Comparison of ENCODE assay signal across 8 cellular contexts in the genomic region with DNA sequence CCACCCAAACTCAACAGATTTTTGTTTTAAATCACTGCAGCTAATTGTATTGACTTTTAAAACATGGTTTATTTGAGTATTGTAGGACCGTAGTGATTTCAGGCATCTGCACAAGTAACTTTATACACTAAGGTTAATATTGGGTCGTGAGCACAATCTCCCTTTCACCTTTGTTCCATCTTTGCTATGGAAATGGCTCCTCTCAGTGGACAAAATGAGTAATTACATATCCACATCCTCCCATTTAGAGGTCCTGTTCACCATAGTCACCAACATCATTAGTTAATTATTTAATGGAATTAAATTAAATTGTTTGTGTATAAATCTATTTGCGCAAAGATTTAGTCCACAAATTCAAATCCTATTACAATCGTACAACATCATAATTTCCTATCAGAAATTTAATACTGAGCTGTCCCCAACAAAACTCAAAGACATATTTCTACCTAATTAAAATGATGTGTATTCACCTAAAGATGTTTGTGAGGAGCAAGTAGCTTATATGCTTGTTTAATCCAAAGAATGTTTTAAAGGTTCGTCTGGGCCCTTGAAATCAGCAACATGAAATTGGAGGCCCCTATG.
DNase-seq lines count a peak whose midpoint lies in the region; ATAC-seq and TF ChIP-seq lines count a peak whose summit lies in the region.

No MANE protein-coding gene starts in this region.

- H3K9ac ChIP-seq in Loucy (ENCODE audit: low read depth, low read length, poor library complexity, severe bottlenecking) (no peak overlapping the region), SU-DHL-6 (ENCODE audit: low read length) (no peak overlapping the region)

- no peaks in the 10 kb centered on the region for H3K9me3 ChIP-seq in Loucy (ENCODE audit: insufficient read depth, low read depth, low read length)
- no peaks in the 10 kb centered on the region for H3K9me3 ChIP-seq in SU-DHL-6 (ENCODE audit: insufficient read depth, low read length)

- H3K79me2 ChIP-seq in Loucy (ENCODE audit: insufficient read depth, low read length) (no peaks in the 10 kb centered on the region), SU-DHL-6 (ENCODE audit: insufficient read depth, low read length) (no peaks in the 10 kb centered on the region)

- ATAC-seq in GM18498 (IDR thresholded peaks at IDR 0.05; ENCODE audit: unreplicated experiment), result no peak

- H3K9me2 ChIP-seq in Loucy (replicated peaks; ENCODE audit: low read depth, low read length) (no peaks in the 10 kb centered on the region), SU-DHL-6 (replicated peaks; ENCODE audit: insufficient read depth, low read length) (no peaks in the 10 kb centered on the region)

- H4K20me1 ChIP-seq in Loucy (ENCODE audit: insufficient read depth, low read length, poor library complexity, severe bottlenecking) (no peaks in the 10 kb centered on the region), SU-DHL-6 (ENCODE audit: low read depth, low read length) (no peaks in the 10 kb centered on the region)

- no peaks in the 10 kb centered on the region for H3K36me3 ChIP-seq in Loucy (ENCODE audit: insufficient read depth, low read length)
- H3K36me3 ChIP-seq in SU-DHL-6 (ENCODE audit: low read length), result no peaks in the 10 kb centered on the region

- no peaks in the 10 kb centered on the region for H3K27me3 ChIP-seq in Loucy (ENCODE audit: insufficient read depth, low read length, poor library complexity, severe bottlenecking)
- no peaks in the 10 kb centered on the region for H3K27me3 ChIP-seq in SU-DHL-6 (ENCODE audit: low read length)

- POLR2A ChIA-PET in AG04449 (lab: Yijun Ruan, JAX), result no interaction called here

- no peaks in the 10 kb centered on the region for H3K9me3 Mint-ChIP-seq in progenitor cell of endocrine pancreas (ENCODE audit: low read depth)

- H3F3A ChIP-seq in Loucy (ENCODE audit: low read depth), result no peaks in the 10 kb centered on the region
- no peaks in the 10 kb centered on the region for H3F3A ChIP-seq in SU-DHL-6 (ENCODE audit: insufficient read depth)

- H3K4me3 ChIP-seq in AG04449 (ENCODE audit: low read depth, low read length), result no peak overlapping the region
- H3K4me3 ChIP-seq in Loucy (ENCODE audit: low read length, poor library complexity, severe bottlenecking), result no peak overlapping the region
- H3K4me3 ChIP-seq in SU-DHL-6 (ENCODE audit: insufficient read depth, low read length, poor library complexity, severe bottlenecking), result no peak overlapping the region
- H3K4me3 ChIP-seq in fibroblast of villous mesenchyme (ENCODE audit: low read depth, low read length), result no peak overlapping the region

- H2AFZ ChIP-seq in Loucy (ENCODE audit: low read length) (no peak overlapping the region), SU-DHL-6 (ENCODE audit: low read depth, low read length, severe bottlenecking) (no peak overlapping the region)

- no peaks in the 10 kb centered on the region for H3K4me1 ChIP-seq in Loucy (ENCODE audit: insufficient read depth, low read length, poor library complexity, severe bottlenecking)

- H3K27ac Mint-ChIP-seq in progenitor cell of endocrine pancreas, result no peak overlapping the region

- no peak overlapping the region for H3K4me2 ChIP-seq in Loucy (ENCODE audit: low read depth, low read length, poor library complexity, severe bottlenecking)
- H3K4me2 ChIP-seq in SU-DHL-6 (ENCODE audit: low read depth, low read length, poor library complexity, severe bottlenecking), result no peak overlapping the region

- CTCF ChIA-PET in AG04449 (lab: Yijun Ruan, JAX), result interaction anchor here (0.6 to 9.1 kb wide), 56 partner anchors 8 to 916 kb away, joined by 3 to 79 read pairs (median 4); a partner anchor contains a TSS

- peak; percentile 48 for TF ChIP-seq CTCF in AG04449 (IDR thresholded peaks at IDR 0.05; ENCODE audit: insufficient read depth, low read length, missing control alignments)
- TF ChIP-seq CTCF in GM12873 (IDR thresholded peaks at IDR 0.05; ENCODE audit: insufficient read depth, low read depth, low read length, missing control alignments), result peak; percentile 65
- peak; percentile 83 for TF ChIP-seq CTCF in Loucy (conservative IDR thresholded peaks at IDR 0.05; ENCODE audit: low read length)
- TF ChIP-seq CTCF in SU-DHL-6 (IDR thresholded peaks at IDR 0.05; ENCODE audit: insufficient read depth, low read length, poor library complexity, severe bottlenecking), result peak; percentile 44
- TF ChIP-seq CTCF in fibroblast of villous mesenchyme (IDR thresholded peaks at IDR 0.05; ENCODE audit: insufficient read depth, low read depth, low read length), result peak; percentile 67
- peak; percentile 89 for TF ChIP-seq CTCF in progenitor cell of endocrine pancreas (IDR thresholded peaks at IDR 0.05; ENCODE audit: unreplicated experiment)

- no peak overlapping the region for H3K27ac ChIP-seq in SU-DHL-6 (ENCODE audit: low read depth, low read length)

- H3K4me1 Mint-ChIP-seq in progenitor cell of endocrine pancreas (ENCODE audit: low read depth), result no peaks in the 10 kb centered on the region

- no peak for DNase-seq in AG04449 (ENCODE audit: low read depth, low spot score)
- DNase-seq in fibroblast of villous mesenchyme (ENCODE audit: low read depth), result peak; percentile 70
- DNase-seq in progenitor cell of endocrine pancreas (ENCODE audit: low spot score, unreplicated experiment), result no peak
- no peak for DNase-seq in NCI-H187 treated with DMSO at 0.1 percent for 48 hours (lab: John Stamatoyannopoulos, UW)

- H3K36me3 Mint-ChIP-seq in progenitor cell of endocrine pancreas (ENCODE audit: insufficient read depth), result no peaks in the 10 kb centered on the region

- H3K27me3 Mint-ChIP-seq in progenitor cell of endocrine pancreas, result peaks cover 28% of the 10 kb centered on the region

- no peak overlapping the region for H3K4me3 Mint-ChIP-seq in progenitor cell of endocrine pancreas (ENCODE audit: low read depth)
